In the genomic region with DNA sequence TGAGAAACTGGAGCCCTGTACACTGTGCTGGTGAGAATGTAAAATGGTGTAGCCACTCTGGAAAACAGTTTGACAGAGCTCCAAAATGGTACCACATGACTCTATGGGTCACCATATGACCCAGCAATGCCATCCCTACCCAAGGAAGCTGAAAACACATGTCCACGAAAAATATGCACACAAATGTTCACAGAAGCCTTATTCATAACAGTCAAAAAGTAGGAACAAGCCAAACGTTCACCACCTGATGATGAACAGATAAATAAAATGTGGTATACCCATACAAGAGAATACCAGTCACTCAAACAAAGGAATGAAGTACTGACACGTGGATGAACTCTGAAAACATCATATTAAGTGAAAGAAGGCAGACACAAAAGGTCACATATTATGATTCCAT, we compare ENCODE assay signal across 2 cellular contexts.
TF ChIP-seq lines count a peak whose summit lies in the region.

No MANE protein-coding gene starts in this region.

TF ChIP-seq in HepG2, 621 proteins besides CTCF, POLR2A, EP300 and RAD21:
- TF ChIP-seq ZNF879 (CRISPR knock-in tag; IDR thresholded peaks at IDR 0.05) (no peak), AHR (CRISPR knock-in tag; IDR thresholded peaks at IDR 0.05) (no peak), NR2C2 (CRISPR knock-in tag; IDR thresholded peaks at IDR 0.05; ENCODE audit: borderline replicate concordance) (no peak), NKX3-1 (CRISPR knock-in tag; IDR thresholded peaks at IDR 0.05) (no peak), RBFOX2 (IDR thresholded peaks at IDR 0.05; ENCODE audit: low read depth, low read length) (peak; percentile 1; the same call in 1 of the 2 replicates)
- TF ChIP-seq, protein P1, sequence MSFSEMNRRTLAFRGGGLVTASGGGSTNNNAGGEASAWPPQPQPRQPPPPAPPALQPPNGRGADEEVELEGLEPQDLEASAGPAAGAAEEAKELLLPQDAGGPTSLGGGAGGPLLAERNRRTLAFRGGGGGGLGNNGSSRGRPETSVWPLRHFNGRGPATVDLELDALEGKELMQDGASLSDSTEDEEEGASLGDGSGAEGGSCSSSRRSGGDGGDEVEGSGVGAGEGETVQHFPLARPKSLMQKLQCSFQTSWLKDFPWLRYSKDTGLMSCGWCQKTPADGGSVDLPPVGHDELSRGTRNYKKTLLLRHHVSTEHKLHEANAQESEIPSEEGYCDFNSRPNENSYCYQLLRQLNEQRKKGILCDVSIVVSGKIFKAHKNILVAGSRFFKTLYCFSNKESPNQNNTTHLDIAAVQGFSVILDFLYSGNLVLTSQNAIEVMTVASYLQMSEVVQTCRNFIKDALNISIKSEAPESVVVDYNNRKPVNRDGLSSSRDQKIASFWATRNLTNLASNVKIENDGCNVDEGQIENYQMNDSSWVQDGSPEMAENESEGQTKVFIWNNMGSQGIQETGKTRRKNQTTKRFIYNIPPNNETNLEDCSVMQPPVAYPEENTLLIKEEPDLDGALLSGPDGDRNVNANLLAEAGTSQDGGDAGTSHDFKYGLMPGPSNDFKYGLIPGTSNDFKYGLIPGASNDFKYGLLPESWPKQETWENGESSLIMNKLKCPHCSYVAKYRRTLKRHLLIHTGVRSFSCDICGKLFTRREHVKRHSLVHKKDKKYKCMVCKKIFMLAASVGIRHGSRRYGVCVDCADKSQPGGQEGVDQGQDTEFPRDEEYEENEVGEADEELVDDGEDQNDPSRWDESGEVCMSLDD (CRISPR knock-in tag; IDR thresholded peaks at IDR 0.05; ENCODE audit: borderline replicate concordance), result no peak
- TF ChIP-seq, protein P2, sequence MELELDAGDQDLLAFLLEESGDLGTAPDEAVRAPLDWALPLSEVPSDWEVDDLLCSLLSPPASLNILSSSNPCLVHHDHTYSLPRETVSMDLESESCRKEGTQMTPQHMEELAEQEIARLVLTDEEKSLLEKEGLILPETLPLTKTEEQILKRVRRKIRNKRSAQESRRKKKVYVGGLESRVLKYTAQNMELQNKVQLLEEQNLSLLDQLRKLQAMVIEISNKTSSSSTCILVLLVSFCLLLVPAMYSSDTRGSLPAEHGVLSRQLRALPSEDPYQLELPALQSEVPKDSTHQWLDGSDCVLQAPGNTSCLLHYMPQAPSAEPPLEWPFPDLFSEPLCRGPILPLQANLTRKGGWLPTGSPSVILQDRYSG (CRISPR knock-in tag; IDR thresholded peaks at IDR 0.05), result no peak
- TF ChIP-seq, protein P3, sequence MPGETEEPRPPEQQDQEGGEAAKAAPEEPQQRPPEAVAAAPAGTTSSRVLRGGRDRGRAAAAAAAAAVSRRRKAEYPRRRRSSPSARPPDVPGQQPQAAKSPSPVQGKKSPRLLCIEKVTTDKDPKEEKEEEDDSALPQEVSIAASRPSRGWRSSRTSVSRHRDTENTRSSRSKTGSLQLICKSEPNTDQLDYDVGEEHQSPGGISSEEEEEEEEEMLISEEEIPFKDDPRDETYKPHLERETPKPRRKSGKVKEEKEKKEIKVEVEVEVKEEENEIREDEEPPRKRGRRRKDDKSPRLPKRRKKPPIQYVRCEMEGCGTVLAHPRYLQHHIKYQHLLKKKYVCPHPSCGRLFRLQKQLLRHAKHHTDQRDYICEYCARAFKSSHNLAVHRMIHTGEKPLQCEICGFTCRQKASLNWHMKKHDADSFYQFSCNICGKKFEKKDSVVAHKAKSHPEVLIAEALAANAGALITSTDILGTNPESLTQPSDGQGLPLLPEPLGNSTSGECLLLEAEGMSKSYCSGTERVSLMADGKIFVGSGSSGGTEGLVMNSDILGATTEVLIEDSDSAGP (CRISPR knock-in tag; IDR thresholded peaks at IDR 0.05; ENCODE audit: borderline replicate concordance), result no peak
TF ChIP-seq in HepG2: peak in this region for 1.

TF ChIP-seq in K562, 482 proteins besides CTCF, POLR2A, EP300 and RAD21:
- no peak for TF ChIP-seq ZNF282 (CRISPR knock-in tag; IDR thresholded peaks at IDR 0.05)
- no peak for TF ChIP-seq NCOR1 (IDR thresholded peaks at IDR 0.05)
- TF ChIP-seq PHF20 (IDR thresholded peaks at IDR 0.05; ENCODE audit: partially characterized antibody), result no peak
- no peak for TF ChIP-seq ZNF764 (CRISPR knock-in tag; IDR thresholded peaks at IDR 0.05; ENCODE audit: low read depth)
- TF ChIP-seq, protein P4, sequence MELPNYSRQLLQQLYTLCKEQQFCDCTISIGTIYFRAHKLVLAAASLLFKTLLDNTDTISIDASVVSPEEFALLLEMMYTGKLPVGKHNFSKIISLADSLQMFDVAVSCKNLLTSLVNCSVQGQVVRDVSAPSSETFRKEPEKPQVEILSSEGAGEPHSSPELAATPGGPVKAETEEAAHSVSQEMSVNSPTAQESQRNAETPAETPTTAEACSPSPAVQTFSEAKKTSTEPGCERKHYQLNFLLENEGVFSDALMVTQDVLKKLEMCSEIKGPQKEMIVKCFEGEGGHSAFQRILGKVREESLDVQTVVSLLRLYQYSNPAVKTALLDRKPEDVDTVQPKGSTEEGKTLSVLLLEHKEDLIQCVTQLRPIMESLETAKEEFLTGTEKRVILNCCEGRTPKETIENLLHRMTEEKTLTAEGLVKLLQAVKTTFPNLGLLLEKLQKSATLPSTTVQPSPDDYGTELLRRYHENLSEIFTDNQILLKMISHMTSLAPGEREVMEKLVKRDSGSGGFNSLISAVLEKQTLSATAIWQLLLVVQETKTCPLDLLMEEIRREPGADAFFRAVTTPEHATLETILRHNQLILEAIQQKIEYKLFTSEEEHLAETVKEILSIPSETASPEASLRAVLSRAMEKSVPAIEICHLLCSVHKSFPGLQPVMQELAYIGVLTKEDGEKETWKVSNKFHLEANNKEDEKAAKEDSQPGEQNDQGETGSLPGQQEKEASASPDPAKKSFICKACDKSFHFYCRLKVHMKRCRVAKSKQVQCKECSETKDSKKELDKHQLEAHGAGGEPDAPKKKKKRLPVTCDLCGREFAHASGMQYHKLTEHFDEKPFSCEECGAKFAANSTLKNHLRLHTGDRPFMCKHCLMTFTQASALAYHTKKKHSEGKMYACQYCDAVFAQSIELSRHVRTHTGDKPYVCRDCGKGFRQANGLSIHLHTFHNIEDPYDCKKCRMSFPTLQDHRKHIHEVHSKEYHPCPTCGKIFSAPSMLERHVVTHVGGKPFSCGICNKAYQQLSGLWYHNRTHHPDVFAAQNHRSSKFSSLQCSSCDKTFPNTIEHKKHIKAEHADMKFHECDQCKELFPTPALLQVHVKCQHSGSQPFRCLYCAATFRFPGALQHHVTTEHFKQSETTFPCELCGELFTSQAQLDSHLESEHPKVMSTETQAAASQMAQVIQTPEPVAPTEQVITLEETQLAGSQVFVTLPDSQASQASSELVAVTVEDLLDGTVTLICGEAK (IDR thresholded peaks at IDR 0.05), result no peak
- TF ChIP-seq, protein P4 (CRISPR knock-in tag; IDR thresholded peaks at IDR 0.05), result no peak
- TF ChIP-seq, protein P5, sequence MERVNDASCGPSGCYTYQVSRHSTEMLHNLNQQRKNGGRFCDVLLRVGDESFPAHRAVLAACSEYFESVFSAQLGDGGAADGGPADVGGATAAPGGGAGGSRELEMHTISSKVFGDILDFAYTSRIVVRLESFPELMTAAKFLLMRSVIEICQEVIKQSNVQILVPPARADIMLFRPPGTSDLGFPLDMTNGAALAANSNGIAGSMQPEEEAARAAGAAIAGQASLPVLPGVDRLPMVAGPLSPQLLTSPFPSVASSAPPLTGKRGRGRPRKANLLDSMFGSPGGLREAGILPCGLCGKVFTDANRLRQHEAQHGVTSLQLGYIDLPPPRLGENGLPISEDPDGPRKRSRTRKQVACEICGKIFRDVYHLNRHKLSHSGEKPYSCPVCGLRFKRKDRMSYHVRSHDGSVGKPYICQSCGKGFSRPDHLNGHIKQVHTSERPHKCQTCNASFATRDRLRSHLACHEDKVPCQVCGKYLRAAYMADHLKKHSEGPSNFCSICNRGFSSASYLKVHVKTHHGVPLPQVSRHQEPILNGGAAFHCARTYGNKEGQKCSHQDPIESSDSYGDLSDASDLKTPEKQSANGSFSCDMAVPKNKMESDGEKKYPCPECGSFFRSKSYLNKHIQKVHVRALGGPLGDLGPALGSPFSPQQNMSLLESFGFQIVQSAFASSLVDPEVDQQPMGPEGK (CRISPR knock-in tag; IDR thresholded peaks at IDR 0.05; ENCODE audit: borderline replicate concordance), result no peak
- TF ChIP-seq ZEB2 (IDR thresholded peaks at IDR 0.05), result no peak
- no peak for TF ChIP-seq ZNF165 (CRISPR knock-in tag; IDR thresholded peaks at IDR 0.05; ENCODE audit: borderline replicate concordance)
- TF ChIP-seq, protein P6, sequence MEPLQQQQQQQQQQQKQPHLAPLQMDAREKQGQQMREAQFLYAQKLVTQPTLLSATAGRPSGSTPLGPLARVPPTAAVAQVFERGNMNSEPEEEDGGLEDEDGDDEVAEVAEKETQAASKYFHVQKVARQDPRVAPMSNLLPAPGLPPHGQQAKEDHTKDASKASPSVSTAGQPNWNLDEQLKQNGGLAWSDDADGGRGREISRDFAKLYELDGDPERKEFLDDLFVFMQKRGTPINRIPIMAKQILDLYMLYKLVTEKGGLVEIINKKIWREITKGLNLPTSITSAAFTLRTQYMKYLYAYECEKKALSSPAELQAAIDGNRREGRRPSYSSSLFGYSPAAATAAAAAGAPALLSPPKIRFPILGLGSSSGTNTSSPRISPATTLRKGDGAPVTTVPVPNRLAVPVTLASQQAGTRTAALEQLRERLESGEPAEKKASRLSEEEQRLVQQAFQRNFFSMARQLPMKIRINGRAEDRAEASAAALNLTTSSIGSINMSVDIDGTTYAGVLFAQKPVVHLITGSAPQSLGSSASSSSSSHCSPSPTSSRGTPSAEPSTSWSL (CRISPR knock-in tag; IDR thresholded peaks at IDR 0.05; ENCODE audit: borderline replicate concordance), result no peak
- TF ChIP-seq ETV5 (CRISPR knock-in tag; IDR thresholded peaks at IDR 0.05; ENCODE audit: low read depth), result no peak
- TF ChIP-seq, protein P7, sequence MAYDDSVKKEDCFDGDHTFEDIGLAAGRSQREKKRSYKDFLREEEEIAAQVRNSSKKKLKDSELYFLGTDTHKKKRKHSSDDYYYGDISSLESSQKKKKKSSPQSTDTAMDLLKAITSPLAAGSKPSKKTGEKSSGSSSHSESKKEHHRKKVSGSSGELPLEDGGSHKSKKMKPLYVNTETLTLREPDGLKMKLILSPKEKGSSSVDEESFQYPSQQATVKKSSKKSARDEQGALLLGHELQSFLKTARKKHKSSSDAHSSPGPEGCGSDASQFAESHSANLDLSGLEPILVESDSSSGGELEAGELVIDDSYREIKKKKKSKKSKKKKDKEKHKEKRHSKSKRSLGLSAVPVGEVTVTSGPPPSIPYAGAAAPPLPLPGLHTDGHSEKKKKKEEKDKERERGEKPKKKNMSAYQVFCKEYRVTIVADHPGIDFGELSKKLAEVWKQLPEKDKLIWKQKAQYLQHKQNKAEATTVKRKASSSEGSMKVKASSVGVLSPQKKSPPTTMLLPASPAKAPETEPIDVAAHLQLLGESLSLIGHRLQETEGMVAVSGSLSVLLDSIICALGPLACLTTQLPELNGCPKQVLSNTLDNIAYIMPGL (CRISPR knock-in tag; IDR thresholded peaks at IDR 0.05), result no peak
- TF ChIP-seq, protein P8, sequence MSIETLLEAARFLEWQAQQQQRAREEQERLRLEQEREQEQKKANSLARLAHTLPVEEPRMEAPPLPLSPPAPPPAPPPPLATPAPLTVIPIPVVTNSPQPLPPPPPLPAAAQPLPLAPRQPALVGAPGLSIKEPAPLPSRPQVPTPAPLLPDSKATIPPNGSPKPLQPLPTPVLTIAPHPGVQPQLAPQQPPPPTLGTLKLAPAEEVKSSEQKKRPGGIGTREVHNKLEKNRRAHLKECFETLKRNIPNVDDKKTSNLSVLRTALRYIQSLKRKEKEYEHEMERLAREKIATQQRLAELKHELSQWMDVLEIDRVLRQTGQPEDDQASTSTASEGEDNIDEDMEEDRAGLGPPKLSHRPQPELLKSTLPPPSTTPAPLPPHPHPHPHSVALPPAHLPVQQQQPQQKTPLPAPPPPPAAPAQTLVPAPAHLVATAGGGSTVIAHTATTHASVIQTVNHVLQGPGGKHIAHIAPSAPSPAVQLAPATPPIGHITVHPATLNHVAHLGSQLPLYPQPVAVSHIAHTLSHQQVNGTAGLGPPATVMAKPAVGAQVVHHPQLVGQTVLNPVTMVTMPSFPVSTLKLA (conservative IDR thresholded peaks at IDR 0.05), result no peak; a peak in 1 of 4 replicates
- no peak for TF ChIP-seq SMC3 (conservative IDR thresholded peaks at IDR 0.05; ENCODE audit: insufficient read depth, low read depth, low read length)
- TF ChIP-seq FUS (optimal IDR thresholded peaks at IDR 0.05; ENCODE audit: low read depth, low read length), result no peak
- no peak for TF ChIP-seq ZNF3 (CRISPR knock-in tag; IDR thresholded peaks at IDR 0.05)
- TF ChIP-seq POLR2H (tag; IDR thresholded peaks at IDR 0.05; ENCODE audit: low read depth), result no peak
- no peak for TF ChIP-seq NRF1 (conservative IDR thresholded peaks at IDR 0.05 in 1 of 2, IDR thresholded peaks at IDR 0.05 in 1 of 2)
